Comparison of ENCODE assay signal across 20 cellular contexts in genomic region chr21:33219300-33219699, GRCh38.
"Had no signal": no experiment of that assay in that cellular context is flagged by ENCODE, and none has a peak within 500 bp of the region (broad histone marks: within the 10 kb centered on the region; RNA-seq: fewer than 3 reads in every experiment).

No MANE protein-coding gene starts in this region.

- H3K27ac Mint-ChIP-seq: activated CD4-positive, alpha-beta T cell treated with anti-CD3 and anti-CD28 coated beads, Interleukin-2, amount 10 ng/mL, durations not matched to agents 24 days and 14 days; brain; nephron progenitor cell had no signal

- H3K36me3 ChIP-seq: right lobe of liver, stomach, suprapubic skin, tibial nerve had no signal

- H3K9me3 Mint-ChIP-seq: activated B cell treated with CpG ODN at 0.5 μM for 24 hours had no signal

- DNase-seq: activated B cell treated with CpG ODN at 0.5 μM for 24 hours; activated CD4-positive, alpha-beta T cell treated with anti-CD3 and anti-CD28 coated beads, Interleukin-2, amount 10 ng/mL, durations not matched to agents 24 days and 14 days; activated CD8-positive, alpha-beta memory T cell treated with anti-CD3 and anti-CD28 coated beads, Interleukin-2, amount 50 U/mL, for 48 hours; activated effector memory CD4-positive, alpha-beta T cell treated with Interleukin-2 at 50 U/mL for 16 hours; activated naive CD4-positive, alpha-beta T cell treated with anti-CD3 and anti-CD28 coated beads, Interleukin-2, amount 10 ng/mL, durations not matched to agents 7 days and 5 days; activated T-cell treated with anti-CD3 and anti-CD28 coated beads, Interleukin-2, amount 50 U/mL, for 4 hours; aorta; nephron progenitor cell; occipital lobe; posterior cingulate gyrus; right lobe of liver; stimulated activated CD4-positive, alpha-beta T cell treated with anti-CD3 and anti-CD28 coated beads, Interleukin-1b, Interleukin-23, amount 100 ng/mL, for 48 hours; stomach had no signal

- H3K36me3 Mint-ChIP-seq: brain had no signal

- H3K4me3 Mint-ChIP-seq: activated B cell treated with CpG ODN at 0.5 μM for 24 hours; activated CD4-positive, alpha-beta T cell treated with anti-CD3 and anti-CD28 coated beads, Interleukin-2, amount 10 ng/mL, durations not matched to agents 24 days and 14 days; activated naive CD4-positive, alpha-beta T cell treated with anti-CD3 and anti-CD28 coated beads, Interleukin-2, amount 10 ng/mL, durations not matched to agents 7 days and 5 days; activated T-cell treated with anti-CD3 and anti-CD28 coated beads, Interleukin-2, amount 50 U/mL, for 4 hours; brain; nephron progenitor cell had no signal

- H3K27me3 ChIP-seq: right lobe of liver, stomach, suprapubic skin, tibial nerve had no signal

- H3K9me3 ChIP-seq: right lobe of liver, suprapubic skin had no signal

- H3K27me3 Mint-ChIP-seq: activated B cell treated with CpG ODN at 0.5 μM for 24 hours had no signal

- ATAC-seq: activated T-cell treated with anti-CD3 and anti-CD28 coated beads, Interleukin-2, amount 50 U/mL, for 4 hours; left lobe of liver; right lobe of liver had no signal

- H3K4me1 Mint-ChIP-seq: brain, nephron progenitor cell had no signal

- H3K4me3 ChIP-seq: lung, right lobe of liver, skin epidermis, stomach, suprapubic skin, tibial nerve had no signal

- H3K27ac ChIP-seq: epithelial cell of prostate, right lobe of liver, skin epidermis, stomach, suprapubic skin, tibial nerve had no signal
